11 cellular contexts compared by ENCODE assay signal in genomic region chr4:137647375-137647774, GRCh38.
DNase-seq lines count a peak whose midpoint lies in the region; ATAC-seq and TF ChIP-seq lines count a peak whose summit lies in the region.
"Had no signal": no experiment of that assay in that cellular context is flagged by ENCODE, and none has a peak within 500 bp of the region (broad histone marks: within the 10 kb centered on the region; RNA-seq: fewer than 3 reads in every experiment).

No MANE protein-coding gene starts in this region.

- no peak overlapping the region for H3K4me3 ChIP-seq in neural progenitor cell
- H3K4me3 ChIP-seq: BLaER1 had no signal

- TF ChIP-seq CTCF in LNCAP (IDR thresholded peaks at IDR 0.05) (peak; percentile 19; the same call in 1 of the 2 replicates), neural progenitor cell (IDR thresholded peaks at IDR 0.05) (no peak)

- no peaks in the 10 kb centered on the region for H3K36me3 ChIP-seq in neural progenitor cell
- H3K36me3 ChIP-seq: BLaER1 had no signal

- peak; percentile 67 for ATAC-seq in GM18520 (IDR thresholded peaks at IDR 0.05; ENCODE audit: unreplicated experiment)
- peak; percentile 81 for ATAC-seq in GM21390 (IDR thresholded peaks at IDR 0.05; ENCODE audit: unreplicated experiment)
- peak; percentile 93 for ATAC-seq in HG03025 (IDR thresholded peaks at IDR 0.05; ENCODE audit: low FRiP score, unreplicated experiment)
- ATAC-seq in T-cell (replicated peaks in 1 of 4), result no peak
- ATAC-seq in activated CD4-positive, alpha-beta T cell treated with anti-CD3 and anti-CD28 coated beads for 36 hours, result no peak
- ATAC-seq: left lobe of liver had no signal

- no peak overlapping the region for H3K4me2 ChIP-seq in neural progenitor cell
- H3K4me2 ChIP-seq: BLaER1 had no signal

- H3F3A ChIP-seq in neural progenitor cell (ENCODE audit: low read depth), result no peaks in the 10 kb centered on the region

- H3K36me3 Mint-ChIP-seq in neural progenitor cell (no peaks in the 10 kb centered on the region), T-cell (no peaks in the 10 kb centered on the region)
- H3K36me3 Mint-ChIP-seq in activated CD4-positive, alpha-beta T cell treated with anti-CD3 and anti-CD28 coated beads for 36 hours (ENCODE audit: low read depth), result no peaks in the 10 kb centered on the region

- H3K79me2 ChIP-seq in neural progenitor cell (ENCODE audit: low read depth), result no peaks in the 10 kb centered on the region

- H3K9me3 ChIP-seq in neural progenitor cell (ENCODE audit: low read depth), result no peaks in the 10 kb centered on the region
- H3K9me3 ChIP-seq: BLaER1 had no signal

- H3K4me1 ChIP-seq in neural progenitor cell, result peaks cover 5% of the 10 kb centered on the region
- H3K4me1 ChIP-seq: BLaER1 had no signal

- H3K27ac ChIP-seq in neural progenitor cell, result no peak overlapping the region
- H3K27ac ChIP-seq: BLaER1 had no signal

- no peaks in the 10 kb centered on the region for H4K20me1 ChIP-seq in neural progenitor cell (ENCODE audit: low read depth)
- H4K20me1 ChIP-seq: BLaER1 had no signal

- H3K27ac Mint-ChIP-seq in neural progenitor cell, result no peak overlapping the region
- no peak overlapping the region for H3K27ac Mint-ChIP-seq in T-cell
- H3K27ac Mint-ChIP-seq in activated CD4-positive, alpha-beta T cell treated with anti-CD3 and anti-CD28 coated beads for 36 hours, result no peak overlapping the region

- H3K4me1 Mint-ChIP-seq in neural progenitor cell (peaks cover 10% of the 10 kb centered on the region), T-cell (no peaks in the 10 kb centered on the region)
- H3K4me1 Mint-ChIP-seq in activated CD4-positive, alpha-beta T cell treated with anti-CD3 and anti-CD28 coated beads for 36 hours, result no peaks in the 10 kb centered on the region

- H3K4me3 Mint-ChIP-seq in neural progenitor cell, result no peak overlapping the region
- no peak overlapping the region for H3K4me3 Mint-ChIP-seq in T-cell
- H3K4me3 Mint-ChIP-seq in activated CD4-positive, alpha-beta T cell treated with anti-CD3 and anti-CD28 coated beads for 36 hours, result no peak overlapping the region

- peaks cover 2% of the 10 kb centered on the region for H3K27me3 Mint-ChIP-seq in neural progenitor cell (ENCODE audit: insufficient read depth, low read depth)
- H3K27me3 Mint-ChIP-seq in T-cell, result no peaks in the 10 kb centered on the region
- H3K27me3 Mint-ChIP-seq in activated CD4-positive, alpha-beta T cell treated with anti-CD3 and anti-CD28 coated beads for 36 hours, result no peaks in the 10 kb centered on the region

- no peak overlapping the region for H3K9ac ChIP-seq in neural progenitor cell
- H3K9ac ChIP-seq: BLaER1 had no signal

- H3K9me3 Mint-ChIP-seq in neural progenitor cell (peaks cover 6% of the 10 kb centered on the region), T-cell (peaks cover 0 to 8% (median 7%) of the 10 kb centered on the region in 3 donors)
- H3K9me3 Mint-ChIP-seq in activated CD4-positive, alpha-beta T cell treated with anti-CD3 and anti-CD28 coated beads for 36 hours (ENCODE audit: low read depth), result peaks cover 2% of the 10 kb centered on the region

- no peak for DNase-seq in neural progenitor cell (ENCODE audit: low spot score)
- no peak for DNase-seq in NCI-H1092 (lab: John Stamatoyannopoulos, UW)
- DNase-seq in T-cell, result no peak
- DNase-seq in activated CD4-positive, alpha-beta T cell treated with anti-CD3 and anti-CD28 coated beads for 36 hours, result no peak
- DNase-seq: NCI-H345 had no signal

- CTCF ChIA-PET in T-cell (lab: Charles Lee), result no interaction called here
- CTCF ChIA-PET in activated CD4-positive, alpha-beta T cell treated with anti-CD3 and anti-CD28 coated beads for 36 hours (lab: Charles Lee), result no interaction called here

- POLR2A ChIA-PET in T-cell (lab: Charles Lee), result no interaction called here
- POLR2A ChIA-PET in activated CD4-positive, alpha-beta T cell treated with anti-CD3 and anti-CD28 coated beads for 36 hours (lab: Charles Lee), result no interaction called here

- intact Hi-C loops in activated CD4-positive, alpha-beta T cell treated with anti-CD3 and anti-CD28 coated beads for 36 hours (cut with DNase I, micrococcal nuclease), result no loop called here

- no peak overlapping the region for H2AFZ ChIP-seq in neural progenitor cell (replicated peaks)

- H3K27me3 ChIP-seq in neural progenitor cell, result no peaks in the 10 kb centered on the region
- H3K27me3 ChIP-seq: BLaER1 had no signal

Comparison
In these comparisons a context has a peak if more than half of its experiments do, and no peak if none do; other contexts are left out.
1. ATAC-seq: peak in GM18520 (single experiment), GM21390 (single experiment) and HG03025 (single experiment); none in T-cell (0 of 4) and activated CD4-positive, alpha-beta T cell treated with anti-CD3 and anti-CD28 coated beads for 36 hours (single experiment).